In genomic region chr5:139861021-139861888, GRCh38 we compare ENCODE assay signal across 18 cellular contexts.
"Had no signal": no experiment of that assay in that cellular context is flagged by ENCODE, and none has a peak within 500 bp of the region (broad histone marks: within the 10 kb centered on the region; RNA-seq: fewer than 3 reads in every experiment).

No MANE protein-coding gene starts in this region.

- H3K36me3 Mint-ChIP-seq: memory B cell; stimulated activated memory B cell treated with anti-CD40 and anti-IgM and Interleukin-4, amounts not matched to agents 10 μg/mL and 1 μg/mL and 100 μg/mL, for 72 hours had no signal

- H3K27ac ChIP-seq: colonic mucosa, heart left ventricle, psoas muscle, right lobe of liver, transverse colon had no signal

- ATAC-seq: heart left ventricle, left lobe of liver, psoas muscle, right lobe of liver had no signal

- H3K27ac Mint-ChIP-seq: memory B cell; nephron; stimulated activated memory B cell treated with anti-CD40 and anti-IgM and Interleukin-4, amounts not matched to agents 10 μg/mL and 1 μg/mL and 100 μg/mL, for 72 hours; stimulated activated naive CD8-positive, alpha-beta T cell treated with anti-CD3 and anti-CD28 coated beads, Interleukin-15, Interleukin-2, amounts not matched to agents 100 ng/mL and 50 ng/mL, for 24 hours had no signal

- H3K36me3 ChIP-seq: colonic mucosa, heart left ventricle, right lobe of liver, transverse colon had no signal

- H3K4me1 ChIP-seq: colonic mucosa had no signal

- H3K4me3 ChIP-seq: colonic mucosa, heart left ventricle, psoas muscle, right lobe of liver, transverse colon had no signal

- H3K4me1 Mint-ChIP-seq: nephron; stimulated activated memory B cell treated with anti-CD40 and anti-IgM and Interleukin-4, amounts not matched to agents 10 μg/mL and 1 μg/mL and 100 μg/mL, for 72 hours had no signal

- H3K9me3 ChIP-seq: colonic mucosa, heart left ventricle, psoas muscle, right lobe of liver, transverse colon had no signal

- H3K27me3 Mint-ChIP-seq: stimulated activated naive CD8-positive, alpha-beta T cell treated with anti-CD3 and anti-CD28 coated beads, Interleukin-15, Interleukin-2, amounts not matched to agents 100 ng/mL and 50 ng/mL, for 24 hours had no signal

- H3K9me3 Mint-ChIP-seq: memory B cell; nephron; stimulated activated memory B cell treated with anti-CD40 and anti-IgM and Interleukin-4, amounts not matched to agents 10 μg/mL and 1 μg/mL and 100 μg/mL, for 72 hours; stimulated activated naive CD8-positive, alpha-beta T cell treated with anti-CD3 and anti-CD28 coated beads, Interleukin-15, Interleukin-2, amounts not matched to agents 100 ng/mL and 50 ng/mL, for 24 hours had no signal

- H3K27me3 ChIP-seq: colonic mucosa, heart left ventricle, right lobe of liver, transverse colon had no signal

- FAIRE-seq: frontal cortex had no signal

- DNase-seq: colonic mucosa; dermis blood vessel endothelial cell; hippocampal formation; midbrain; retina; right lobe of liver; stimulated activated CD4-positive, alpha-beta T cell treated with anti-CD3 and anti-CD28 coated beads, Interleukin-15, amount 100 ng/mL, for 24 hours; stimulated activated CD4-positive, alpha-beta T cell treated with anti-CD3 and anti-CD28 coated beads, Interleukin-1b, Interleukin-23, amount 100 ng/mL, for 48 hours; stimulated activated CD4-positive, alpha-beta T cell treated with anti-CD3 and anti-CD28 coated beads, Interleukin-4, amount 100 ng/mL, for 24 hours; transverse colon had no signal

- H3K4me3 Mint-ChIP-seq: memory B cell; nephron; stimulated activated memory B cell treated with anti-CD40 and anti-IgM and Interleukin-4, amounts not matched to agents 10 μg/mL and 1 μg/mL and 100 μg/mL, for 72 hours; stimulated activated naive CD8-positive, alpha-beta T cell treated with anti-CD3 and anti-CD28 coated beads, Interleukin-15, Interleukin-2, amounts not matched to agents 100 ng/mL and 50 ng/mL, for 24 hours had no signal
